In genomic region chr15:71781179-71781964, GRCh38 we compare ENCODE assay signal across 12 cellular contexts. TPM values are rescaled to one million over a fixed set of nuclear protein-coding genes. Genes with fewer than 3 reads are reported as not detected.
A peak's percentile ranks its signal among the peaks of the same experiment; 100 is the strongest.
DNase-seq lines count a peak whose midpoint lies in the region; ATAC-seq, FAIRE-seq and TF ChIP-seq lines count a peak whose summit lies in the region.
"Had no signal": no experiment of that assay in that cellular context is flagged by ENCODE, and none has a peak within 500 bp of the region (broad histone marks: within the 10 kb centered on the region; RNA-seq: fewer than 3 reads in every experiment).

No MANE protein-coding gene starts in this region.

- CTCF ChIA-PET in OCI-LY7 (lab: Charles Lee; ENCODE audit: unreplicated experiment) = interaction anchor here (0.5 to 1.1 kb wide), 4 partner anchors 27 to 389 kb away, joined by 3 to 4 read pairs (median 3); no protein-coding TSS in a partner anchor
- CTCF ChIA-PET in CD4-positive, alpha-beta T cell (lab: Charles Lee) = interaction anchor here (1.4 kb wide), 1 partner anchor 375 kb away, joined by 6 read pairs; no protein-coding TSS in a partner anchor

- H3K36me3 Mint-ChIP-seq in CD4-positive, alpha-beta T cell (ENCODE audit: low read depth) = no peaks in the 10 kb centered on the region
- H3K36me3 Mint-ChIP-seq: CD8-positive, alpha-beta memory T cell; WTC11 had no signal

- H3K4me1 Mint-ChIP-seq in CD4-positive, alpha-beta T cell (ENCODE audit: low read depth) = peaks cover 6% of the 10 kb centered on the region

- no peak overlapping the region for H3K27ac Mint-ChIP-seq in CD4-positive, alpha-beta T cell
- H3K27ac Mint-ChIP-seq: CD8-positive, alpha-beta memory T cell; WTC11 had no signal

- no peaks in the 10 kb centered on the region for H3K27me3 ChIP-seq in CD4-positive, alpha-beta T cell (ENCODE audit: control insufficient read depth, insufficient read depth, low read length)

- no peaks in the 10 kb centered on the region for H3K36me3 ChIP-seq in OCI-LY7 (ENCODE audit: insufficient read depth, low read length)

- peak; percentile 67 for ATAC-seq in GM21515 (IDR thresholded peaks at IDR 0.05; ENCODE audit: unreplicated experiment)
- no peak for ATAC-seq in CD4-positive, alpha-beta T cell (ENCODE audit: poor library complexity)

- H3K4me3 Mint-ChIP-seq in CD4-positive, alpha-beta T cell = no peak overlapping the region
- H3K4me3 Mint-ChIP-seq: CD8-positive, alpha-beta memory T cell; WTC11 had no signal

- no peak overlapping the region for H3K27ac ChIP-seq in OCI-LY7 (ENCODE audit: low read depth, low read length, poor library complexity, severe bottlenecking)
- H3K27ac ChIP-seq in CD4-positive, alpha-beta T cell (ENCODE audit: low read depth, low read length) = no peak overlapping the region

- H3K9me3 ChIP-seq in OCI-LY7 (ENCODE audit: low read length) = no peaks in the 10 kb centered on the region
- H3K9me3 ChIP-seq in CD4-positive, alpha-beta T cell (ENCODE audit: control insufficient read depth, low read length) = no peaks in the 10 kb centered on the region

- no peak for FAIRE-seq in H54 (lab: Jason Lieb, UNC)

- H3K79me2 ChIP-seq in OCI-LY7 (ENCODE audit: insufficient read depth, low read depth, low read length) = no peaks in the 10 kb centered on the region

- BruUV-seq in OCI-LY7 (replicated peaks; lab: Mats Ljungman, UMichigan) = no TSS peak

- peak overlapping the region; percentile 16; the same call in 1 of the 2 replicates for H2AFZ ChIP-seq in OCI-LY7 (ENCODE audit: low read length)

- no peaks in the 10 kb centered on the region for H3K9me2 ChIP-seq in OCI-LY7 (ENCODE audit: insufficient read depth, low read length)

- DNase-seq in GM03348 (ENCODE audit: low spot score) (peak; percentile 42), OCI-LY7 (ENCODE audit: low spot score) (no peak), kidney glomerular epithelial cell (lab: John Stamatoyannopoulos, UW) (peak; percentile 64), NCI-H187 (lab: John Stamatoyannopoulos, UW) (no peak), pons (ENCODE audit: low spot score) (no peak), H54 (ENCODE audit: insufficient read length, low spot score) (no peak)
- no peak for DNase-seq in CD4-positive, alpha-beta T cell
- DNase-seq: GOT3, NCI-H510A treated with DMSO at 0.1 percent for 48 hours had no signal

- H3K9me3 Mint-ChIP-seq in CD4-positive, alpha-beta T cell = no peaks in the 10 kb centered on the region
- H3K9me3 Mint-ChIP-seq: CD8-positive, alpha-beta memory T cell; WTC11 had no signal

- no peak overlapping the region for H3K4me2 ChIP-seq in OCI-LY7 (ENCODE audit: low read length)

- no peaks in the 10 kb centered on the region for H3K4me1 ChIP-seq in OCI-LY7 (ENCODE audit: insufficient read depth, low read length, poor library complexity, severe bottlenecking)

- no peak for TF ChIP-seq CTCF in OCI-LY7 (conservative IDR thresholded peaks at IDR 0.05; ENCODE audit: low read length)
- TF ChIP-seq CTCF in CD4-positive, alpha-beta T cell (IDR thresholded peaks at IDR 0.05) = no peak

- intact Hi-C loops in OCI-LY7 (cut with micrococcal nuclease; ENCODE audit: unreplicated experiment) = no loop called here
- intact Hi-C loops in CD4-positive, alpha-beta T cell (cut with DNase I, micrococcal nuclease) = no loop called here

- no peak overlapping the region for H3K4me3 ChIP-seq in OCI-LY7 (ENCODE audit: low read depth, low read length, poor library complexity, severe bottlenecking)

- POLR2A ChIA-PET in OCI-LY7 (lab: Charles Lee) = no interaction called here
- POLR2A ChIA-PET in CD4-positive, alpha-beta T cell (lab: Charles Lee) = no interaction called here

- H3K27me3 Mint-ChIP-seq in CD4-positive, alpha-beta T cell = peaks cover 25% of the 10 kb centered on the region

- H4K20me1 ChIP-seq in OCI-LY7 (ENCODE audit: insufficient read depth, low read length) = no peaks in the 10 kb centered on the region

- TF ChIP-seq POLR2A in H54 (IDR thresholded peaks at IDR 0.05; ENCODE audit: low read depth, low read length) = no peak

RNA-seq across cellular contexts. Expression of gene NR2E3, which starts 29.0 kb away (rescaled TPM):
- 0.10 TPM in 1 of 2 replicates, not detected in the other for total RNA-seq in OCI-LY7 (2014; rRNA removed; shearing (Covaris generic))
- total RNA-seq in OCI-LY7 (2022) = not detected in 2 replicates
- total RNA-seq in CD4-positive, alpha-beta T cell = not detected
- total RNA-seq: CD8-positive, alpha-beta memory T cell had no signal

Comparison
In these comparisons a context has a peak if more than half of its experiments do, and no peak if none do; other contexts are left out.
1. DNase-seq: peak in GM03348 (single experiment) and kidney glomerular epithelial cell (single experiment); none in OCI-LY7 (single experiment), NCI-H187 (0 of 2), CD4-positive, alpha-beta T cell (0 of 10), pons (single experiment) and H54 (single experiment).